ENCODE assay signal across 9 cellular contexts in the genomic region with DNA sequence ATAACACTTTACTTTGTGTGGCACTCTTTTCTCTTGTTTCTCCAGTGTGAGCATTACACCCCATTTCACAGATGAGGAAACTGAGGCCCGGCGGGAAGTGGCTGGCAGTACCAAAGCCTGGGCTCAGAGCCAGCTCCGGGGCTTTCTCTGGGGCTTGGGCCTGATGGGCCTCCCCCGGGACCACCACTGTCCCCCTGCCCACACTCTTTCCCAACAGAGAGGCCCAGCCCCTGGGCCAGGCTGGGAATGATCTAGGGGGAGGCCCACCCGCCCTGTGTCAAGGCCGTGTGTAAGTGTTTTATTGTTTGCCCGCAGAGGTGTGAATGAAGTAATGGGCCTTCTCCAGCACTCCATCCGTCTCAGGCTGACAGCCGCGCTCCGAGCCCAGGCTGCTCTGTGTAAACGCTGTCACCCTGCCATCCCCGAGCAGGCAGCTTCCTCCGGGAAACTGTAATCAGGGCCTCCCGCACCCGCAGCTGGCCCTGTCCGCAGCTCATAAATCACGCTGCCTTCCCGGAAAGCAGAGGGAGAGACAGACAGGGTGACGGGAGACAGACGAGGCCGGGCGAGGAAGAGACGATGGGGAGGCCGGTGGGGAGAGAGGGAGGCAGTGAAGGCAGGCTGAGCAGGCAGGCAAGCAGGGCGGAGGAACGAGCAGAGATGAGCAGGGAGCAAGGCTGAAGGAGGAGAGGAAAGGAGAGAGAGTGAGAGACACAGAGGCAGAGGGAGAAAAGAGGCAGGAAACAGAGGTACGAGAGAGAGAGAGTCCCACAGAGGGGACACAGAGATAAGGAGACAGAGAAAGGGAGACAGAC.
DNase-seq lines count a peak whose midpoint lies in the region.
"Had no signal": no experiment of that assay in that cellular context is flagged by ENCODE, and none has a peak within 500 bp of the region (broad histone marks: within the 10 kb centered on the region; RNA-seq: fewer than 3 reads in every experiment).

No MANE protein-coding gene starts in this region.

- peak; percentile 20 for DNase-seq in GM04503 (ENCODE audit: low read depth)
- peak; percentile 79 for DNase-seq in NCI-H2227 (lab: John Stamatoyannopoulos, UW; ENCODE audit: unreplicated experiment)
- peak; percentile 34 for DNase-seq in epidermal melanocyte (ENCODE audit: insufficient read length, low spot score)
- peak in 7 of 10 donors; percentile 12 to 89 (median 33) for DNase-seq in posterior cingulate gyrus
- DNase-seq in NCI-H2196 (lab: John Stamatoyannopoulos, UW; ENCODE audit: unreplicated experiment) = no peak
- DNase-seq in NCI-H226 = no peak
- no peak for DNase-seq in GF-D8 (lab: John Stamatoyannopoulos, UW)
- no peak for DNase-seq in germinal center (ENCODE audit: low spot score)
- DNase-seq: NCI-H524 treated with DMSO at 0.1 percent for 48 hours had no signal

- intact Hi-C loops in posterior cingulate gyrus (cut with DNase I) = no loop called here

Comparison
In these comparisons a context has a peak if more than half of its experiments do, and no peak if none do; other contexts are left out.
1. DNase-seq: peak in GM04503 (single experiment), NCI-H2227 (single experiment), epidermal melanocyte (single experiment) and posterior cingulate gyrus (7 of 10); none in NCI-H2196 (single experiment), NCI-H226 (single experiment), GF-D8 (single experiment) and germinal center (single experiment).